ENCODE assay signal across 1 cellular context in genomic region chr21:38178653-38179503, GRCh38.
TF ChIP-seq lines count a peak whose summit lies in the region.

No MANE protein-coding gene starts in this region.

TF ChIP-seq in WTC11, 78 proteins besides CTCF, POLR2A, EP300 and RAD21 (continued from another document):
- TF ChIP-seq ZNF512 (CRISPR knock-in tag; IDR thresholded peaks at IDR 0.05; ENCODE audit: borderline replicate concordance) (0 out of 2 replicates have a peak, but pooled peaks have one; percentile 31), KAT7 (CRISPR knock-in tag; IDR thresholded peaks at IDR 0.05; ENCODE audit: borderline replicate concordance) (no peak), ZNF263 (CRISPR knock-in tag; IDR thresholded peaks at IDR 0.05; ENCODE audit: low read depth) (no peak), SOX15 (CRISPR knock-in tag; IDR thresholded peaks at IDR 0.05) (no peak), GABPB1 (CRISPR knock-in tag; IDR thresholded peaks at IDR 0.05) (no peak), HMGA2 (CRISPR knock-in tag; IDR thresholded peaks at IDR 0.05) (no peak)
